13 cellular contexts compared by ENCODE assay signal in genomic region chr4:38687571-38688011, GRCh38. TPM values are rescaled to one million over a fixed set of nuclear protein-coding genes. Genes with fewer than 3 reads are reported as not detected.
DNase-seq lines count a peak whose midpoint lies in the region; ATAC-seq, FAIRE-seq and TF ChIP-seq lines count a peak whose summit lies in the region.
"Had no signal": no experiment of that assay in that cellular context is flagged by ENCODE, and none has a peak within 500 bp of the region (broad histone marks: within the 10 kb centered on the region; RNA-seq: fewer than 3 reads in every experiment).

No MANE protein-coding gene starts in this region.

- peak in 1 of 2 donors; percentile 5 for ATAC-seq in right cardiac atrium
- no peak for ATAC-seq in left ventricle myocardium superior
- peak; percentile 59 for ATAC-seq in activated naive CD8-positive, alpha-beta T cell treated with anti-CD3 and anti-CD28 coated beads, Interleukin-2, amount 10 ng/mL, durations not matched to agents 7 days and 5 days (ENCODE audit: low read depth)
- ATAC-seq in left colon: peak; percentile 63

- FAIRE-seq in urothelium cell line (lab: Jason Lieb, UNC): peak; percentile 78
- no peak for FAIRE-seq in kidney (lab: Jason Lieb, UNC)
- FAIRE-seq: G401.6 had no signal

- H3K36me3 ChIP-seq in kidney (ENCODE audit: control insufficient read depth in 1 of 2, insufficient read depth in 2 of 2, low read length in 2 of 2): peaks cover 33 to 38% of the 10 kb centered on the region in 2 donors
- peaks cover 48% of the 10 kb centered on the region for H3K36me3 ChIP-seq in effector memory CD4-positive, alpha-beta T cell (ENCODE audit: control insufficient read depth, insufficient read depth, low read length)

- H3K9ac ChIP-seq in kidney (ENCODE audit: low read length in 2 of 2): no peak overlapping the region

- POLR2A ChIA-PET in activated naive CD8-positive, alpha-beta T cell treated with anti-CD3 and anti-CD28 coated beads, Interleukin-2, amount 10 ng/mL, durations not matched to agents 7 days and 5 days (lab: Charles Lee): interaction anchor here (0.5 to 0.7 kb wide), 2 partner anchors 9 to 15 kb away, joined by 3 to 4 read pairs; no protein-coding TSS in a partner anchor

- H3K27ac Mint-ChIP-seq in activated naive CD8-positive, alpha-beta T cell treated with anti-CD3 and anti-CD28 coated beads, Interleukin-2, amount 10 ng/mL, durations not matched to agents 7 days and 5 days: no peak overlapping the region

- H3K4me3 ChIP-seq in right cardiac atrium (ENCODE audit: low read length) (no peak overlapping the region), kidney (ENCODE audit: low read length in 2 of 2) (no peak overlapping the region)
- no peak overlapping the region for H3K4me3 ChIP-seq in effector memory CD4-positive, alpha-beta T cell (ENCODE audit: insufficient read depth, low read depth, low read length, poor library complexity, severe bottlenecking)
- H3K4me3 ChIP-seq: heart right ventricle had no signal

- no peak overlapping the region for H3K4me3 Mint-ChIP-seq in activated naive CD8-positive, alpha-beta T cell treated with anti-CD3 and anti-CD28 coated beads, Interleukin-2, amount 10 ng/mL, durations not matched to agents 7 days and 5 days

- H3K27ac ChIP-seq in right cardiac atrium (ENCODE audit: low read length) (peak overlapping the region; percentile 23), kidney (ENCODE audit: low read depth in 2 of 2, low read length in 2 of 2) (no peak overlapping the region)
- no peak overlapping the region for H3K27ac ChIP-seq in effector memory CD4-positive, alpha-beta T cell (ENCODE audit: insufficient read depth, low read length, poor library complexity, severe bottlenecking)

- H3K9me3 ChIP-seq in right cardiac atrium (ENCODE audit: control insufficient read depth, low read length): no peaks in the 10 kb centered on the region
- no peaks in the 10 kb centered on the region for H3K9me3 ChIP-seq in kidney (ENCODE audit: control insufficient read depth in 1 of 2, low read length in 2 of 2)
- H3K9me3 ChIP-seq in effector memory CD4-positive, alpha-beta T cell (ENCODE audit: control insufficient read depth, low read length): no peaks in the 10 kb centered on the region
- H3K9me3 ChIP-seq: heart right ventricle had no signal

- DNase-seq in right cardiac atrium (no peak), left ventricle myocardium superior (no peak), left colon (no peak), urothelium cell line (ENCODE audit: low spot score) (no peak), kidney (no peak), NCI-H526 (lab: John Stamatoyannopoulos, UW) (no peak)
- DNase-seq in activated naive CD8-positive, alpha-beta T cell treated with anti-CD3 and anti-CD28 coated beads, Interleukin-2, amount 10 ng/mL, durations not matched to agents 7 days and 5 days: no peak
- DNase-seq in effector memory CD4-positive, alpha-beta T cell: no peak
- DNase-seq: aorta; effector CD4-positive, alpha-beta T cell; heart right ventricle; NCI-H2171 had no signal

- 67% methylated on average over 4 of the region's 4 CpGs for WGBS in right cardiac atrium

- no peak for TF ChIP-seq CTCF in kidney (IDR thresholded peaks at IDR 0.05; ENCODE audit: borderline replicate concordance, extremely low read depth, insufficient read depth)

- intact Hi-C loops in right cardiac atrium (cut with DNase I): no loop called here
- intact Hi-C loops in left ventricle myocardium superior (cut with micrococcal nuclease): no loop called here
- intact Hi-C loops in left colon (cut with DNase I, micrococcal nuclease): no loop called here
- intact Hi-C loops in kidney (cut with DNase I): no loop called here

- no peaks in the 10 kb centered on the region for H3K27me3 Mint-ChIP-seq in activated naive CD8-positive, alpha-beta T cell treated with anti-CD3 and anti-CD28 coated beads, Interleukin-2, amount 10 ng/mL, durations not matched to agents 7 days and 5 days

- peaks cover 29% of the 10 kb centered on the region for H3K36me3 Mint-ChIP-seq in activated naive CD8-positive, alpha-beta T cell treated with anti-CD3 and anti-CD28 coated beads, Interleukin-2, amount 10 ng/mL, durations not matched to agents 7 days and 5 days

- H3K9me3 Mint-ChIP-seq in activated naive CD8-positive, alpha-beta T cell treated with anti-CD3 and anti-CD28 coated beads, Interleukin-2, amount 10 ng/mL, durations not matched to agents 7 days and 5 days: no peaks in the 10 kb centered on the region

- no peaks in the 10 kb centered on the region for H3K27me3 ChIP-seq in right cardiac atrium (ENCODE audit: control insufficient read depth, insufficient read depth)
- H3K27me3 ChIP-seq in effector memory CD4-positive, alpha-beta T cell (replicated peaks; ENCODE audit: control insufficient read depth, insufficient read depth, low read length, poor library complexity, severe bottlenecking): no peaks in the 10 kb centered on the region
- H3K27me3 ChIP-seq: heart right ventricle had no signal

- H3K4me1 ChIP-seq in right cardiac atrium (ENCODE audit: control insufficient read depth, insufficient read depth, low read length): peaks cover 17% of the 10 kb centered on the region
- H3K4me1 ChIP-seq in kidney (ENCODE audit: control insufficient read depth in 1 of 2, insufficient read depth in 1 of 2, low read depth in 1 of 2, low read length in 2 of 2): peaks cover 0 to 3% of the 10 kb centered on the region in 2 donors
- H3K4me1 ChIP-seq in effector memory CD4-positive, alpha-beta T cell (ENCODE audit: control insufficient read depth, insufficient read depth, low read length, poor library complexity, severe bottlenecking): peaks cover 20% of the 10 kb centered on the region

- peaks cover 37% of the 10 kb centered on the region for H3K4me1 Mint-ChIP-seq in activated naive CD8-positive, alpha-beta T cell treated with anti-CD3 and anti-CD28 coated beads, Interleukin-2, amount 10 ng/mL, durations not matched to agents 7 days and 5 days

RNA-seq across cellular contexts. Expression of gene KLF3, which starts 23.6 kb away (rescaled TPM):
- total RNA-seq in right cardiac atrium (10 to 100 TPM; 22.2 to 29.3 (median 25.4) TPM), left ventricle myocardium superior (17.7 TPM), left colon (100 to 1,000 TPM; 146 to 153 TPM), kidney (87.7 TPM)
- polyA plus RNA-seq in right cardiac atrium (10.6 TPM), kidney (ENCODE audit: insufficient read depth, low read depth, low replicate concordance) (9.3 TPM)
- 10 to 100 TPM; 37.8 to 44.1 TPM for total RNA-seq in activated naive CD8-positive, alpha-beta T cell treated with anti-CD3 and anti-CD28 coated beads, Interleukin-2, amount 10 ng/mL, durations not matched to agents 7 days and 5 days
